Comparison of ENCODE assay signal across 8 cellular contexts in genomic region chr16:29745853-29746345, GRCh38. TPM values are rescaled to one million over a fixed set of nuclear protein-coding genes. Genes with fewer than 3 reads are reported as not detected.
DNase-seq lines count a peak whose midpoint lies in the region; ATAC-seq lines count a peak whose summit lies in the region.

Gene C16orf54, minus strand, starts transcription at chr16:29745990. Its CDS starts 1,039 bp downstream, at chr16:29744951.

- DNase-seq in M059J (ENCODE audit: low read depth) (peak; percentile 80), Right ventricle myocardium inferior (ENCODE audit: missing footprints) (peak; percentile 93), NCI-H187 treated with DMSO at 0.1 percent for 48 hours (lab: John Stamatoyannopoulos, UW) (no peak), NCI-H345 treated with DMSO at 0.1 percent for 48 hours (lab: John Stamatoyannopoulos, UW; ENCODE audit: unreplicated experiment) (no peak)
- peak; percentile 83 to 88 for DNase-seq in activated CD8-positive, alpha-beta memory T cell treated with anti-CD3 and anti-CD28 coated beads for 1 hour (ENCODE audit: extremely low read depth in 1 of 2, low read depth in 1 of 2)
- DNase-seq in stimulated activated CD4-positive, alpha-beta T cell treated with anti-CD3 and anti-CD28 coated beads, Interleukin-4, amount 100 ng/mL, for 4 hours: peak; percentile 58 to 80

- peaks cover 0 to 29% (median 0%) of the 10 kb centered on the region in 11 experiments; a peak in 4 of 22 replicates for H4K20me1 ChIP-seq in BLaER1 treated with 17β-estradiol and CSF1 and Interleukin-3, amounts not matched to agents 10 nM and 100 nM

- no peaks in the 10 kb centered on the region for H3K27me3 ChIP-seq in BLaER1 treated with 17β-estradiol and CSF1 and Interleukin-3, amounts not matched to agents 10 nM and 100 nM

- H3K36me3 ChIP-seq in BLaER1 treated with 17β-estradiol and CSF1 and Interleukin-3, amounts not matched to agents 10 nM and 100 nM: peaks cover 22 to 41% (median 34%) of the 10 kb centered on the region in 11 experiments

- peak; percentile 71 for ATAC-seq in GM21367 (IDR thresholded peaks at IDR 0.05; ENCODE audit: unreplicated experiment)
- ATAC-seq in Right ventricle myocardium inferior: peak; percentile 86

- H3K9me3 ChIP-seq in BLaER1 treated with 17β-estradiol and CSF1 and Interleukin-3, amounts not matched to agents 10 nM and 100 nM (replicated peaks in 1 of 11): peaks cover 4 to 21% (median 11%) of the 10 kb centered on the region in 11 experiments; a peak in 17 of 22 replicates

- H3K4me1 ChIP-seq in BLaER1 treated with 17β-estradiol and CSF1 and Interleukin-3, amounts not matched to agents 10 nM and 100 nM: peaks cover 50 to 92% (median 83%) of the 10 kb centered on the region in 10 experiments

- H3K9ac ChIP-seq in BLaER1 treated with 17β-estradiol and CSF1 and Interleukin-3, amounts not matched to agents 10 nM and 100 nM: peak within 1 kb of the TSS; percentile 87 to 95 (median 90)

- H3K4me2 ChIP-seq in BLaER1 treated with 17β-estradiol and CSF1 and Interleukin-3, amounts not matched to agents 10 nM and 100 nM: peak within 1 kb of the TSS; percentile 88 to 100 (median 97)

- peak within 1 kb of the TSS; percentile 91 to 98 (median 96) for H3K27ac ChIP-seq in BLaER1 treated with 17β-estradiol and CSF1 and Interleukin-3, amounts not matched to agents 10 nM and 100 nM

- peak within 1 kb of the TSS; percentile 72 to 93 (median 80) for H3K4me3 ChIP-seq in BLaER1 treated with 17β-estradiol and CSF1 and Interleukin-3, amounts not matched to agents 10 nM and 100 nM

- intact Hi-C loops in Right ventricle myocardium inferior (cut with DNase I): no loop called here

RNA-seq across cellular contexts. Expression of gene C16orf54, which starts in this region (rescaled TPM):
- 0.54 and 0.84 TPM in 2 replicates for total RNA-seq in M059J (2014; rRNA removed; shearing (Covaris generic))
- 0.73 TPM for total RNA-seq in Right ventricle myocardium inferior

Comparison
In these comparisons a context has a peak if more than half of its experiments do, and no peak if none do; other contexts are left out.
1. Peak in DNase-seq in M059J; RNA of the gene not detected or under 1 TPM.
2. Peak in DNase-seq and ATAC-seq in Right ventricle myocardium inferior; RNA of the gene not detected or under 1 TPM.
3. DNase-seq: peak in activated CD8-positive, alpha-beta memory T cell treated with anti-CD3 and anti-CD28 coated beads for 1 hour (2 of 2) and stimulated activated CD4-positive, alpha-beta T cell treated with anti-CD3 and anti-CD28 coated beads, Interleukin-4, amount 100 ng/mL, for 4 hours (2 of 2); none in NCI-H187 treated with DMSO at 0.1 percent for 48 hours (single experiment) and NCI-H345 treated with DMSO at 0.1 percent for 48 hours (single experiment).